In genomic region chr4:5707366-5708133, GRCh38 we compare ENCODE assay signal across 9 cellular contexts. TPM values are rescaled to one million over a fixed set of nuclear protein-coding genes. Genes with fewer than 3 reads are reported as not detected.
A peak's percentile ranks its signal among the peaks of the same experiment; 100 is the strongest.
DNase-seq lines count a peak whose midpoint lies in the region; ATAC-seq and TF ChIP-seq lines count a peak whose summit lies in the region.
"Had no signal": no experiment of that assay in that cellular context is flagged by ENCODE, and none has a peak within 500 bp of the region (broad histone marks: within the 10 kb centered on the region; RNA-seq: fewer than 3 reads in every experiment).

No MANE protein-coding gene starts in this region.

- peak overlapping the region; percentile 80 for H3K27ac ChIP-seq in foreskin keratinocyte
- H3K27ac ChIP-seq: VCaP had no signal

- no peaks in the 10 kb centered on the region for H3K27me3 ChIP-seq in foreskin keratinocyte

- peak; percentile 34 for DNase-seq in DMS53 treated with DMSO at 0.1 percent for 48 hours (lab: John Stamatoyannopoulos, UW; ENCODE audit: unreplicated experiment)
- DNase-seq in foreskin keratinocyte = no peak
- peak; percentile 55 for DNase-seq in posterior vena cava (ENCODE audit: low spot score)
- no peak for DNase-seq in SKM-1 treated with dmso at 0.1 percent for 144 hours (lab: John Stamatoyannopoulos, UW; ENCODE audit: unreplicated experiment)
- no peak for DNase-seq in NCI-H146 treated with DMSO at 0.1 percent for 48 hours (lab: John Stamatoyannopoulos, UW; ENCODE audit: unreplicated experiment)

- peaks cover 16% of the 10 kb centered on the region for H3K4me1 ChIP-seq in foreskin keratinocyte

- TF ChIP-seq CTCF in WI38 (IDR thresholded peaks at IDR 0.05; ENCODE audit: low read depth, low read length) = no peak
- no peak for TF ChIP-seq CTCF in foreskin keratinocyte (conservative IDR thresholded peaks at IDR 0.05)

- peak overlapping the region; percentile 84 for H3K4me3 ChIP-seq in WI38 (ENCODE audit: low read depth, low read length)

- intact Hi-C loops in posterior vena cava (cut with DNase I) = loop anchor here in 1 of 2 donors (10.0 kb wide), 1 partner anchor 77 kb away; no protein-coding TSS in a partner anchor

- ATAC-seq in foreskin keratinocyte (no peak), HG02623 (IDR thresholded peaks at IDR 0.05; ENCODE audit: unreplicated experiment) (no peak), HG02763 (IDR thresholded peaks at IDR 0.05; ENCODE audit: unreplicated experiment) (no peak)

RNA-seq across cellular contexts. Expression of gene EVC2, which starts 0.8 kb away (rescaled TPM):
- total RNA-seq in foreskin keratinocyte (7.5 TPM in 2 replicates), posterior vena cava (1 to 10 TPM; 7.0 to 7.1 TPM)
- 2.7 and 3.1 TPM in 2 replicates for polyA plus RNA-seq in foreskin keratinocyte

RNA-seq across cellular contexts. Expression of gene EVC, which starts 3.5 kb away (rescaled TPM):
- 26.3 and 33.4 TPM in 2 replicates for total RNA-seq in foreskin keratinocyte
- polyA plus RNA-seq in foreskin keratinocyte = 5.5 and 6.0 TPM in 2 replicates
- total RNA-seq in posterior vena cava = 10 to 100 TPM; 25.6 to 31.7 TPM

Comparison
In these comparisons a context has a peak if more than half of its experiments do, and no peak if none do; other contexts are left out.
1. DNase-seq: peak in DMS53 treated with DMSO at 0.1 percent for 48 hours (single experiment) and posterior vena cava (single experiment); none in foreskin keratinocyte (0 of 2), SKM-1 treated with dmso at 0.1 percent for 144 hours (single experiment) and NCI-H146 treated with DMSO at 0.1 percent for 48 hours (single experiment).